ENCODE assay signal across 1 cellular context in genomic region chr19:5908773-5909442, GRCh38.
TF ChIP-seq lines count a peak whose summit lies in the region.

No MANE protein-coding gene starts in this region.

TF ChIP-seq in HepG2, 621 proteins besides CTCF, POLR2A, EP300 and RAD21 (continued from another document and continues in another):
- no peak for TF ChIP-seq STAT6 (CRISPR knock-in tag; IDR thresholded peaks at IDR 0.05; ENCODE audit: borderline replicate concordance)
- TF ChIP-seq ZNF800 (CRISPR knock-in tag; IDR thresholded peaks at IDR 0.05), result 0 out of 2 replicates have a peak, but pooled peaks have one; percentile 34
- TF ChIP-seq DPF2 (CRISPR knock-in tag; IDR thresholded peaks at IDR 0.05; ENCODE audit: borderline replicate concordance, low read depth), result no peak
- peak; percentile 26 for TF ChIP-seq HNRNPLL (IDR thresholded peaks at IDR 0.05; ENCODE audit: low read depth, low read length, poor library complexity, severe bottlenecking)
- no peak; the same call in 1 of the 2 replicates for TF ChIP-seq FOXA3 (CRISPR knock-in tag; IDR thresholded peaks at IDR 0.05)
- no peak for TF ChIP-seq ZNF124 (CRISPR knock-in tag; IDR thresholded peaks at IDR 0.05)
- no peak for TF ChIP-seq CENPBD1 (CRISPR knock-in tag; IDR thresholded peaks at IDR 0.05; ENCODE audit: borderline replicate concordance, low read depth)
- 0 out of 2 replicates have a peak, but pooled peaks have one; percentile 36 for TF ChIP-seq MEIS1 (CRISPR knock-in tag; IDR thresholded peaks at IDR 0.05; ENCODE audit: borderline replicate concordance)
- TF ChIP-seq SKI (IDR thresholded peaks at IDR 0.05; ENCODE audit: partially characterized antibody), result peak; percentile 40
- TF ChIP-seq NCOA5 (CRISPR knock-in tag; IDR thresholded peaks at IDR 0.05), result no peak
- TF ChIP-seq PRDM4 (CRISPR knock-in tag; IDR thresholded peaks at IDR 0.05; ENCODE audit: borderline replicate concordance), result no peak
- no peak for TF ChIP-seq ZNF335 (CRISPR knock-in tag; IDR thresholded peaks at IDR 0.05)
- TF ChIP-seq ATF5 (CRISPR knock-in tag; IDR thresholded peaks at IDR 0.05; ENCODE audit: low read depth), result no peak
- TF ChIP-seq ZNF609 (CRISPR knock-in tag; IDR thresholded peaks at IDR 0.05; ENCODE audit: borderline replicate concordance), result peak; percentile 66
- TF ChIP-seq CBFB (CRISPR knock-in tag; IDR thresholded peaks at IDR 0.05), result 0 out of 2 replicates have a peak, but pooled peaks have one; percentile 19
- no peak for TF ChIP-seq CREB1 (IDR thresholded peaks at IDR 0.05)
- no peak for TF ChIP-seq CREB1 (CRISPR knock-in tag; IDR thresholded peaks at IDR 0.05)
- no peak for TF ChIP-seq ESRRA (CRISPR knock-in tag; IDR thresholded peaks at IDR 0.05; ENCODE audit: low read depth)
- TF ChIP-seq ARID4A (CRISPR knock-in tag; IDR thresholded peaks at IDR 0.05; ENCODE audit: borderline replicate concordance), result peak; percentile 63; the same call in 1 of the 2 replicates
- TF ChIP-seq ZNF790 (CRISPR knock-in tag; IDR thresholded peaks at IDR 0.05; ENCODE audit: borderline replicate concordance), result 0 out of 2 replicates have a peak, but pooled peaks have one; percentile 28
- TF ChIP-seq MED1 (CRISPR knock-in tag; IDR thresholded peaks at IDR 0.05), result peak; percentile 68
- peak; percentile 46; the same call in 1 of the 2 replicates for TF ChIP-seq HMG20A (CRISPR knock-in tag; IDR thresholded peaks at IDR 0.05; ENCODE audit: borderline replicate concordance)
- no peak for TF ChIP-seq NBN (conservative IDR thresholded peaks at IDR 0.05)
- peak; percentile 75 for TF ChIP-seq ZNF580 (CRISPR knock-in tag; IDR thresholded peaks at IDR 0.05; ENCODE audit: borderline replicate concordance, low read depth)
- no peak for TF ChIP-seq SRF (IDR thresholded peaks at IDR 0.05; ENCODE audit: low read depth, low read length)
- no peak for TF ChIP-seq MEIS2 (CRISPR knock-in tag; IDR thresholded peaks at IDR 0.05)
- TF ChIP-seq CREB3 (CRISPR knock-in tag; IDR thresholded peaks at IDR 0.05), result no peak
- no peak for TF ChIP-seq GPBP1L1 (CRISPR knock-in tag; IDR thresholded peaks at IDR 0.05)
- no peak for TF ChIP-seq ZSCAN5A (CRISPR knock-in tag; IDR thresholded peaks at IDR 0.05; ENCODE audit: borderline replicate concordance)
- TF ChIP-seq GATAD2A (CRISPR knock-in tag; IDR thresholded peaks at IDR 0.05), result peak; percentile 47; the same call in 1 of the 2 replicates
- no peak for TF ChIP-seq ETV6 (CRISPR knock-in tag; conservative IDR thresholded peaks at IDR 0.05)
- TF ChIP-seq ZNF121 (CRISPR knock-in tag; IDR thresholded peaks at IDR 0.05), result peak; percentile 58; the same call in 1 of the 2 replicates
- no peak for TF ChIP-seq ZNF839 (CRISPR knock-in tag; IDR thresholded peaks at IDR 0.05; ENCODE audit: borderline replicate concordance)
- TF ChIP-seq ZNF367 (CRISPR knock-in tag; IDR thresholded peaks at IDR 0.05; ENCODE audit: borderline replicate concordance), result no peak
- 0 out of 2 replicates have a peak, but pooled peaks have one; percentile 23 for TF ChIP-seq ZMAT3 (CRISPR knock-in tag; conservative IDR thresholded peaks at IDR 0.05)
